ENCODE assay signal across 10 cellular contexts in the genomic region with DNA sequence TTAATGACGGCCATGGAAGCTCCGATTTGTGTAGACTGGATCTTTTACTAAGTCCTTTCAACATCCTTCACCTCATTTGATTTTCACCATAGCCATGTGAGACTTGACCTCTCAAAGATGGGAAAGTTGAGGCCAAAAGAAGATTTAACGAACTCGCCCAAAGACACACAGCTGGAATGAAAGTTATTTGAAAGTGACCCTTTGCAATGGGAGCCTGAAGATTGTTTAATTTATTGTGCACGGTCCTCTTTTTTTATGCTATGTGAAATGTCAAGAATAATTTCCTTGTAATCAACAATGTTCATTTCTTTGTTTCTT.
"Had no signal": no experiment of that assay in that cellular context is flagged by ENCODE, and none has a peak within 500 bp of the region (broad histone marks: within the 10 kb centered on the region; RNA-seq: fewer than 3 reads in every experiment).

No MANE protein-coding gene starts in this region.

- H3K4me1 ChIP-seq: breast epithelium, testis, uterus had no signal

- DNase-seq: activated B cell treated with CpG ODN at 0.5 μM for 24 hours, esophagus squamous epithelium had no signal

- H3K4me3 ChIP-seq: breast epithelium, esophagus squamous epithelium, ovary, skin epidermis, testis, uterus had no signal

- H3K36me3 ChIP-seq: breast epithelium, esophagus squamous epithelium, ovary, uterus had no signal

- ATAC-seq: activated T-cell treated with anti-CD3 and anti-CD28 coated beads, Interleukin-2, amount 50 U/mL, for 72 hours; stimulated activated naive CD8-positive, alpha-beta T cell treated with anti-CD3 and anti-CD28 coated beads, Interleukin-15, Interleukin-2, amounts not matched to agents 100 U/mL and 50 U/mL, for 24 hours had no signal

- H3K27ac ChIP-seq: breast epithelium, epithelial cell of prostate, esophagus squamous epithelium, ovary, testis, uterus had no signal

- H3K9me3 ChIP-seq: breast epithelium, ovary, testis, uterus had no signal

- H3K27me3 ChIP-seq: breast epithelium, esophagus squamous epithelium, ovary, testis, uterus had no signal
